Comparison of ENCODE assay signal across 1 cellular context in the genomic region with DNA sequence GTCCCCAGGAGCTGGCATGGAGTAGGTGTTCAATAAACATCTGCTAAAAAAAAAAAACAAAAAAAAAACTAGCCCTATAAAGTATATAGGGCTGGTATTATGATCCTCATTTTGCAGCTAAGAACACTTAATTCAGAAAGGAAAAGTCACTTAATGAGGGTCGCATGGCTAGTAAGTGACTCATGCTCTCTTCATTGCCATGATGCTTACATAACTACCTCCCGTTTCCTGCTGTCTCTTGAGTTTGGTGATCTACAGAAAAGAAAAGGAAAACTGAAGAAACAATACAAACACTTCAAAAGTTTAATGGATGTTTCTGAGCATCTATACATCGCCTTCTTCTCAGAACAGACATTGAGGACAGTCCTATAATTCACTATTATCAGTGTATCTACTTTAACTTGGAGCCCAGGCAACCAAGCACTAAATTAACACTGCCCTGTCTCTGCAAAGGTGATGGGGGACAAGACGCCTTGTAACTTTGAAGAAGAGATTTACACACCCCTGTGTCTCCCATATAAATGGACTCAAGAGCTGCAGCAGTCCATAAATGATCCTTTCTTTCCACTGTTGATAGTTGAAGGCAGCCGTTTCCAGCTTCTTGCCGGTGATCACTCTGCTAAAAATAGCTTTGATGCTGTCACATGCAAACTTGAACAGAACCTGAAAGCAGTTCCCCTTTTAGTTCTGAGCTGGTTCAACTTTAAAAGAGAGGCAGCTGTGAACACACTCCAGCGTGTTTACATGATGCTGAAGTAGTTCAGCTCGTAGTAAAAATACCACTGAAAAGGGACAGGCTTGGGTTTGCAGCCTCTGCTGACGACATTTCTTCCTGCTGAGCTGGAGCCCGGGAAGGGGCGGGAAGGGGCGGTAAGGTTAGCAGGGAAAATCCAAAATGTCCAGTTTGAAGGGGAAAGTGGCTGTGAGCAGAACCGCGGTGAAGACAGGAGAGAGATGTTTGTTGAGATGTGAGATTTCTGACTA.
A peak's percentile ranks its signal among the peaks of the same experiment; 100 is the strongest.
TF ChIP-seq lines count a peak whose summit lies in the region.

No MANE protein-coding gene starts in this region.

TF ChIP-seq in GM12878, 131 proteins besides CTCF, POLR2A, EP300 and RAD21 (continued from another document):
- TF ChIP-seq BCL3 (IDR thresholded peaks at IDR 0.05; ENCODE audit: borderline replicate concordance, insufficient read depth, low read depth, low read length, poor library complexity, severe bottlenecking), result peak; percentile 47
- no peak for TF ChIP-seq ZBTB11 (CRISPR knock-in tag; IDR thresholded peaks at IDR 0.05)
- TF ChIP-seq RB1 (IDR thresholded peaks at IDR 0.05; ENCODE audit: borderline replicate concordance), result peak; percentile 41; the same call in 1 of the 2 replicates
- TF ChIP-seq CBFB (IDR thresholded peaks at IDR 0.05; ENCODE audit: low read depth), result 0 out of 2 replicates have a peak, but pooled peaks have one; percentile 30
- TF ChIP-seq CBX5 (IDR thresholded peaks at IDR 0.05; ENCODE audit: low read depth), result 0 out of 2 replicates have a peak, but pooled peaks have one; percentile 27
- no peak; the same call in 1 of the 2 replicates for TF ChIP-seq GATAD2B (conservative IDR thresholded peaks at IDR 0.05; ENCODE audit: low read depth)
- TF ChIP-seq, protein P1, sequence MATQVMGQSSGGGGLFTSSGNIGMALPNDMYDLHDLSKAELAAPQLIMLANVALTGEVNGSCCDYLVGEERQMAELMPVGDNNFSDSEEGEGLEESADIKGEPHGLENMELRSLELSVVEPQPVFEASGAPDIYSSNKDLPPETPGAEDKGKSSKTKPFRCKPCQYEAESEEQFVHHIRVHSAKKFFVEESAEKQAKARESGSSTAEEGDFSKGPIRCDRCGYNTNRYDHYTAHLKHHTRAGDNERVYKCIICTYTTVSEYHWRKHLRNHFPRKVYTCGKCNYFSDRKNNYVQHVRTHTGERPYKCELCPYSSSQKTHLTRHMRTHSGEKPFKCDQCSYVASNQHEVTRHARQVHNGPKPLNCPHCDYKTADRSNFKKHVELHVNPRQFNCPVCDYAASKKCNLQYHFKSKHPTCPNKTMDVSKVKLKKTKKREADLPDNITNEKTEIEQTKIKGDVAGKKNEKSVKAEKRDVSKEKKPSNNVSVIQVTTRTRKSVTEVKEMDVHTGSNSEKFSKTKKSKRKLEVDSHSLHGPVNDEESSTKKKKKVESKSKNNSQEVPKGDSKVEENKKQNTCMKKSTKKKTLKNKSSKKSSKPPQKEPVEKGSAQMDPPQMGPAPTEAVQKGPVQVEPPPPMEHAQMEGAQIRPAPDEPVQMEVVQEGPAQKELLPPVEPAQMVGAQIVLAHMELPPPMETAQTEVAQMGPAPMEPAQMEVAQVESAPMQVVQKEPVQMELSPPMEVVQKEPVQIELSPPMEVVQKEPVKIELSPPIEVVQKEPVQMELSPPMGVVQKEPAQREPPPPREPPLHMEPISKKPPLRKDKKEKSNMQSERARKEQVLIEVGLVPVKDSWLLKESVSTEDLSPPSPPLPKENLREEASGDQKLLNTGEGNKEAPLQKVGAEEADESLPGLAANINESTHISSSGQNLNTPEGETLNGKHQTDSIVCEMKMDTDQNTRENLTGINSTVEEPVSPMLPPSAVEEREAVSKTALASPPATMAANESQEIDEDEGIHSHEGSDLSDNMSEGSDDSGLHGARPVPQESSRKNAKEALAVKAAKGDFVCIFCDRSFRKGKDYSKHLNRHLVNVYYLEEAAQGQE (IDR thresholded peaks at IDR 0.05; ENCODE audit: low read depth, low read length), result 0 out of 2 replicates have a peak, but pooled peaks have one; percentile 19
- TF ChIP-seq, protein P2, sequence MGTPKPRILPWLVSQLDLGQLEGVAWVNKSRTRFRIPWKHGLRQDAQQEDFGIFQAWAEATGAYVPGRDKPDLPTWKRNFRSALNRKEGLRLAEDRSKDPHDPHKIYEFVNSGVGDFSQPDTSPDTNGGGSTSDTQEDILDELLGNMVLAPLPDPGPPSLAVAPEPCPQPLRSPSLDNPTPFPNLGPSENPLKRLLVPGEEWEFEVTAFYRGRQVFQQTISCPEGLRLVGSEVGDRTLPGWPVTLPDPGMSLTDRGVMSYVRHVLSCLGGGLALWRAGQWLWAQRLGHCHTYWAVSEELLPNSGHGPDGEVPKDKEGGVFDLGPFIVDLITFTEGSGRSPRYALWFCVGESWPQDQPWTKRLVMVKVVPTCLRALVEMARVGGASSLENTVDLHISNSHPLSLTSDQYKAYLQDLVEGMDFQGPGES (IDR thresholded peaks at IDR 0.05), result no peak
- TF ChIP-seq SP1 (IDR thresholded peaks at IDR 0.05; ENCODE audit: low read depth, low read length), result no peak
- TF ChIP-seq IKZF2 (IDR thresholded peaks at IDR 0.05), result peak; percentile 74 to 79; a peak in 3 of 4 replicates
- TF ChIP-seq DPF2 (IDR thresholded peaks at IDR 0.05), result 0 out of 2 replicates have a peak, but pooled peaks have one; percentile 27
- peak; percentile 78; the same call in 1 of the 2 replicates for TF ChIP-seq ATF7 (IDR thresholded peaks at IDR 0.05; ENCODE audit: low read depth)
- TF ChIP-seq CEBPB (IDR thresholded peaks at IDR 0.05; ENCODE audit: borderline replicate concordance in 1 of 2, low read depth in 2 of 2, low read length in 2 of 2), result no peak
- TF ChIP-seq MEF2A (IDR thresholded peaks at IDR 0.05; ENCODE audit: insufficient read depth, low read depth, low read length), result peak; percentile 98
- TF ChIP-seq ETV6 (conservative IDR thresholded peaks at IDR 0.05 in 1 of 2, IDR thresholded peaks at IDR 0.05 in 1 of 2; ENCODE audit: borderline replicate concordance in 1 of 2, low read depth in 1 of 2), result no peak
- TF ChIP-seq CHD2 (IDR thresholded peaks at IDR 0.05; ENCODE audit: borderline replicate concordance, low read depth, low read length), result peak; percentile 54; the same call in 1 of the 2 replicates
- TF ChIP-seq NBN (IDR thresholded peaks at IDR 0.05), result peak; percentile 70
